ENCODE assay signal across 9 cellular contexts in genomic region chr14:56487090-56487667, GRCh38.
DNase-seq lines count a peak whose midpoint lies in the region; ATAC-seq and TF ChIP-seq lines count a peak whose summit lies in the region.
"Had no signal": no experiment of that assay in that cellular context is flagged by ENCODE, and none has a peak within 500 bp of the region (broad histone marks: within the 10 kb centered on the region; RNA-seq: fewer than 3 reads in every experiment).

No MANE protein-coding gene starts in this region.

- H3K4me1 Mint-ChIP-seq in chondrocyte (ENCODE audit: low read depth) (peaks cover 8% of the 10 kb centered on the region), nephron progenitor cell (peaks cover 11% of the 10 kb centered on the region)
- H3K4me1 Mint-ChIP-seq: central memory CD8-positive, alpha-beta T cell had no signal

- H3K27ac Mint-ChIP-seq in chondrocyte (ENCODE audit: unreplicated experiment) (no peak overlapping the region), nephron progenitor cell (no peak overlapping the region)

- H3K36me3 Mint-ChIP-seq in chondrocyte (ENCODE audit: low read depth), result no peaks in the 10 kb centered on the region
- H3K36me3 Mint-ChIP-seq in nephron progenitor cell (ENCODE audit: low read depth), result no peaks in the 10 kb centered on the region

- TF ChIP-seq CTCF in chondrocyte (IDR thresholded peaks at IDR 0.05), result peak; percentile 84
- peak; percentile 34 for TF ChIP-seq CTCF in nephron progenitor cell (IDR thresholded peaks at IDR 0.05)
- TF ChIP-seq CTCF in omental fat pad (IDR thresholded peaks at IDR 0.05), result no peak

- ATAC-seq in omental fat pad (ENCODE audit: low FRiP score), result no peak
- ATAC-seq in GM18517 (IDR thresholded peaks at IDR 0.05; ENCODE audit: unreplicated experiment), result no peak

- H3K27me3 Mint-ChIP-seq in chondrocyte (ENCODE audit: low read depth), result peaks cover 13% of the 10 kb centered on the region
- no peaks in the 10 kb centered on the region for H3K27me3 Mint-ChIP-seq in nephron progenitor cell (ENCODE audit: low read depth, poor library complexity)

- H3K4me3 Mint-ChIP-seq in chondrocyte (ENCODE audit: unreplicated experiment) (no peak overlapping the region), nephron progenitor cell (no peak overlapping the region)
- H3K4me3 Mint-ChIP-seq: central memory CD8-positive, alpha-beta T cell had no signal

- peak; percentile 11 for DNase-seq in DMS79 (lab: John Stamatoyannopoulos, UW)
- DNase-seq in NCI-H2029 (lab: John Stamatoyannopoulos, UW), result peak; percentile 45
- DNase-seq in chondrocyte (ENCODE audit: low spot score), result no peak
- DNase-seq in nephron progenitor cell, result no peak
- DNase-seq in activated T-cell treated with anti-CD3 and anti-CD28 coated beads, Interleukin-2, amount 50 U/mL, for 48 hours, result no peak
- no peak for DNase-seq in stimulated activated CD4-positive, alpha-beta T cell treated with anti-CD3 and anti-CD28 coated beads, Interleukin-12 subunit alpha, Interleukin-12 subunit beta, amount 100 ng/mL, for 4 hours
- no peak for DNase-seq in omental fat pad (ENCODE audit: low spot score)

- H3K9me3 Mint-ChIP-seq in chondrocyte (ENCODE audit: low read depth) (no peaks in the 10 kb centered on the region), nephron progenitor cell (no peaks in the 10 kb centered on the region)
- H3K9me3 Mint-ChIP-seq: central memory CD8-positive, alpha-beta T cell had no signal

Comparison
In these comparisons a context has a peak if more than half of its experiments do, and no peak if none do; other contexts are left out.
1. DNase-seq: peak in DMS79 (single experiment) and NCI-H2029 (single experiment); none in chondrocyte (single experiment), nephron progenitor cell (single experiment), activated T-cell treated with anti-CD3 and anti-CD28 coated beads, Interleukin-2, amount 50 U/mL, for 48 hours (0 of 2), stimulated activated CD4-positive, alpha-beta T cell treated with anti-CD3 and anti-CD28 coated beads, Interleukin-12 subunit alpha, Interleukin-12 subunit beta, amount 100 ng/mL, for 4 hours (single experiment) and omental fat pad (single experiment).
2. CTCF ChIP-seq: peak in chondrocyte (single experiment) and nephron progenitor cell (single experiment); none in omental fat pad (0 of 3).